Comparison of ENCODE assay signal across 8 cellular contexts in the genomic region with DNA sequence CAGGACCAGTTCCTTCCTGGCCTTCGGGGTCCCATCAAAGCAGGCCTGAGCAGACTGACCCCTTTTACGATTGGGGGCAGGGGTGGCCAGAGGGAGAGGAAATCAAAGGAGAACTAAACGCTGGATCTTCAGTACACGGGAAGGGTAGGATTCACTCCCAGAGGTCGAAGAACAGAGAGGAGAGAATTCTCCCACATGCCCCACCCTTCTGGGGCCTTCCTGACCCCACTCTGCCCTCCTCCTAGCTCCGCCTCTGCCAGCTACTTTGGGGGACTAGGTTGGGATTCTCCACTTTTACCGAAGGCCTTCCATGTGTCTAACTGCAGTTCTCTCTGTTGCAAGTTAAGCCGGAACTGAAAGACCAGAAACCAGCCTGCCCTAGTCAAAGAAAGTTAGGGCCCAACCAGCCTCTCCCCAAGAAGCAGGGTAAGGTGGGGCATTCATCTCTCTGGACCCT. TPM values are rescaled to one million over a fixed set of nuclear protein-coding genes. Genes with fewer than 3 reads are reported as not detected.
DNase-seq lines count a peak whose midpoint lies in the region; ATAC-seq and TF ChIP-seq lines count a peak whose summit lies in the region.

No MANE protein-coding gene starts in this region.

- no peak for ATAC-seq in GM18870 (IDR thresholded peaks at IDR 0.05; ENCODE audit: unreplicated experiment)

- TF ChIP-seq CTCF in C4-2B (conservative IDR thresholded peaks at IDR 0.05) (no peak), left ventricle myocardium inferior (IDR thresholded peaks at IDR 0.05; ENCODE audit: borderline replicate concordance) (no peak)

- no peaks in the 10 kb centered on the region for H3K27me3 ChIP-seq in left ventricle myocardium inferior (ENCODE audit: low read depth)

- H3K9me3 ChIP-seq in left ventricle myocardium inferior (replicated peaks), result no peaks in the 10 kb centered on the region

- H3K4me1 Mint-ChIP-seq in activated naive CD4-positive, alpha-beta T cell treated with anti-CD3 and anti-CD28 coated beads, Interleukin-2, amount 50 U/mL, for 24 hours, result peaks cover 72% of the 10 kb centered on the region

- peak overlapping the region; percentile 94 for H3K27ac Mint-ChIP-seq in activated naive CD4-positive, alpha-beta T cell treated with anti-CD3 and anti-CD28 coated beads, Interleukin-2, amount 50 U/mL, for 24 hours

- H3K4me3 ChIP-seq in left ventricle myocardium inferior (peak overlapping the region; percentile 77), skin epidermis (peak overlapping the region; percentile 58 to 98 (median 73))

- intact Hi-C loops in left ventricle myocardium inferior (cut with micrococcal nuclease), result no loop called here

- peaks cover under 1% of the 10 kb centered on the region for H3K36me3 ChIP-seq in left ventricle myocardium inferior

- peak overlapping the region; percentile 93 for H3K4me3 Mint-ChIP-seq in activated naive CD4-positive, alpha-beta T cell treated with anti-CD3 and anti-CD28 coated beads, Interleukin-2, amount 50 U/mL, for 24 hours

- no peaks in the 10 kb centered on the region for H3K9me3 Mint-ChIP-seq in activated naive CD4-positive, alpha-beta T cell treated with anti-CD3 and anti-CD28 coated beads, Interleukin-2, amount 50 U/mL, for 24 hours

- TF ChIP-seq RAD21 in Ishikawa (IDR thresholded peaks at IDR 0.05; ENCODE audit: low read depth), result no peak

- H3K27me3 Mint-ChIP-seq in activated naive CD4-positive, alpha-beta T cell treated with anti-CD3 and anti-CD28 coated beads, Interleukin-2, amount 50 U/mL, for 24 hours, result no peaks in the 10 kb centered on the region

- 0 out of 2 replicates have a peak, but pooled peaks have one; percentile 4 for TF ChIP-seq EP300 in Ishikawa (IDR thresholded peaks at IDR 0.05; ENCODE audit: borderline replicate concordance)

- H3K27ac ChIP-seq in C4-2B (peak overlapping the region; percentile 81), left ventricle myocardium inferior (replicated peaks) (peak overlapping the region; percentile 99), skin epidermis (peak overlapping the region; percentile 51 to 100 (median 96))

- DNase-seq in left ventricle myocardium inferior (peak; percentile 46), SHP77 (lab: John Stamatoyannopoulos, UW) (no peak), NCI-H187 treated with DMSO at 0.1 percent for 48 hours (lab: John Stamatoyannopoulos, UW) (no peak)

- H3K36me3 Mint-ChIP-seq in activated naive CD4-positive, alpha-beta T cell treated with anti-CD3 and anti-CD28 coated beads, Interleukin-2, amount 50 U/mL, for 24 hours, result peaks cover 7% of the 10 kb centered on the region

- peaks cover 99% of the 10 kb centered on the region for H3K4me1 ChIP-seq in left ventricle myocardium inferior

TF ChIP-seq in Ishikawa, 13 proteins besides CTCF, POLR2A, EP300 and RAD21:
- no peak for TF ChIP-seq EGR1 (IDR thresholded peaks at IDR 0.05)
- TF ChIP-seq, protein P1, sequence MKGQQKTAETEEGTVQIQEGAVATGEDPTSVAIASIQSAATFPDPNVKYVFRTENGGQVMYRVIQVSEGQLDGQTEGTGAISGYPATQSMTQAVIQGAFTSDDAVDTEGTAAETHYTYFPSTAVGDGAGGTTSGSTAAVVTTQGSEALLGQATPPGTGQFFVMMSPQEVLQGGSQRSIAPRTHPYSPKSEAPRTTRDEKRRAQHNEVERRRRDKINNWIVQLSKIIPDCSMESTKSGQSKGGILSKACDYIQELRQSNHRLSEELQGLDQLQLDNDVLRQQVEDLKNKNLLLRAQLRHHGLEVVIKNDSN (IDR thresholded peaks at IDR 0.05), result no peak

RNA-seq across cellular contexts. Expression of a gene that starts 0.7 kb away (rescaled TPM):
- 69.3 TPM for total RNA-seq in left ventricle myocardium inferior

RNA-seq across cellular contexts. Expression of a gene that starts 37.6 kb away (rescaled TPM):
- total RNA-seq in left ventricle myocardium inferior, result not detected

RNA-seq across cellular contexts. Expression of a gene that starts 41.8 kb away (rescaled TPM):
- 77.6 TPM for total RNA-seq in left ventricle myocardium inferior

RNA-seq across cellular contexts. Expression of a gene that starts 44.8 kb away (rescaled TPM):
- 21.2 TPM for total RNA-seq in left ventricle myocardium inferior
